In genomic region chr15:101451886-101452285, GRCh38 we compare ENCODE assay signal across 1 cellular context.
TF ChIP-seq lines count a peak whose summit lies in the region.

No MANE protein-coding gene starts in this region.

TF ChIP-seq in HepG2, 621 proteins besides CTCF, POLR2A, EP300 and RAD21 (continued from another document):
- TF ChIP-seq ATF6 (CRISPR knock-in tag; conservative IDR thresholded peaks at IDR 0.05): no peak
- no peak for TF ChIP-seq SP5 (CRISPR knock-in tag; IDR thresholded peaks at IDR 0.05; ENCODE audit: borderline replicate concordance, low read depth)
- no peak for TF ChIP-seq PHF5A (CRISPR knock-in tag; IDR thresholded peaks at IDR 0.05; ENCODE audit: low read depth, unreplicated experiment)
- no peak for TF ChIP-seq ZBTB4 (CRISPR knock-in tag; IDR thresholded peaks at IDR 0.05; ENCODE audit: borderline replicate concordance)
- TF ChIP-seq MTF1 (CRISPR knock-in tag; IDR thresholded peaks at IDR 0.05): no peak
- 0 out of 2 replicates have a peak, but pooled peaks have one; percentile 27 for TF ChIP-seq CEBPG (CRISPR knock-in tag; IDR thresholded peaks at IDR 0.05)
- TF ChIP-seq CEBPB (IDR thresholded peaks at IDR 0.05; ENCODE audit: borderline replicate concordance, low read depth, low read length): peak; percentile 79
TF ChIP-seq in HepG2: peak in this region for 2.
